8 cellular contexts compared by ENCODE assay signal in genomic region chr6:106097368-106098231, GRCh38. TPM values are rescaled to one million over a fixed set of nuclear protein-coding genes. Genes with fewer than 3 reads are reported as not detected.
DNase-seq lines count a peak whose midpoint lies in the region; ATAC-seq and TF ChIP-seq lines count a peak whose summit lies in the region.

No MANE protein-coding gene starts in this region.

- H3K4me1 ChIP-seq in esophagus muscularis mucosa (peaks cover 2 to 19% (median 11%) of the 10 kb centered on the region in 4 donors), osteoblast (ENCODE audit: insufficient read depth, low read length) (peaks cover 24% of the 10 kb centered on the region)

- H2AFZ ChIP-seq in osteoblast (ENCODE audit: low read length) = peak overlapping the region; percentile 88

- TF ChIP-seq POLR2A in esophagus muscularis mucosa (IDR thresholded peaks at IDR 0.05; ENCODE audit: low read depth) = no peak

- H3K4me3 Mint-ChIP-seq in activated CD4-positive, alpha-beta memory T cell treated with anti-CD3 and anti-CD28 coated beads for 36 hours = peak overlapping the region; percentile 91

- peak overlapping the region; percentile 43 to 55 (median 46) for H3K4me3 ChIP-seq in esophagus muscularis mucosa
- H3K4me3 ChIP-seq in osteoblast (ENCODE audit: insufficient read depth, low read length) = peak overlapping the region; percentile 66

- H3K4me2 ChIP-seq in osteoblast (ENCODE audit: insufficient read depth, low read length) = peak overlapping the region; percentile 79

- no peak for TF ChIP-seq EP300 in esophagus muscularis mucosa (IDR thresholded peaks at IDR 0.05)

- peaks cover 2% of the 10 kb centered on the region for H3K27me3 Mint-ChIP-seq in activated CD4-positive, alpha-beta memory T cell treated with anti-CD3 and anti-CD28 coated beads for 36 hours

- no peak for TF ChIP-seq CTCF in GM10266 (IDR thresholded peaks at IDR 0.05; ENCODE audit: control insufficient read depth, insufficient read depth, low read depth, missing control alignments)
- TF ChIP-seq CTCF in esophagus muscularis mucosa (IDR thresholded peaks at IDR 0.05) = no peak
- no peak for TF ChIP-seq CTCF in osteoblast (IDR thresholded peaks at IDR 0.05; ENCODE audit: extremely low read depth, low read depth, low read length)

- H3K27ac ChIP-seq in esophagus muscularis mucosa (replicated peaks in 1 of 4) (peak overlapping the region; percentile 54 to 74 (median 58)), osteoblast (ENCODE audit: low read depth, low read length) (peak overlapping the region; percentile 80)

- peaks cover 77% of the 10 kb centered on the region for H3K4me1 Mint-ChIP-seq in activated CD4-positive, alpha-beta memory T cell treated with anti-CD3 and anti-CD28 coated beads for 36 hours (ENCODE audit: low read depth)

- H3K36me3 ChIP-seq in esophagus muscularis mucosa = no peaks in the 10 kb centered on the region
- H3K36me3 ChIP-seq in osteoblast (ENCODE audit: insufficient read depth, low read length) = no peaks in the 10 kb centered on the region

- CTCF ChIA-PET in activated CD4-positive, alpha-beta memory T cell treated with anti-CD3 and anti-CD28 coated beads for 36 hours (lab: Charles Lee) = interaction anchor here (0.8 to 4.3 kb wide), 7 partner anchors 10 to 126 kb away, joined by 3 to 38 read pairs (median 3); partner anchors contain the start of gene PRDM1

- intact Hi-C loops in activated CD4-positive, alpha-beta memory T cell treated with anti-CD3 and anti-CD28 coated beads for 36 hours (cut with micrococcal nuclease) = loop anchor here (1.0 to 5.0 kb wide), 20 partner anchors 11 to 615 kb away; partner anchors contain the start of genes ATG5 and PRDM1
- intact Hi-C loops in esophagus muscularis mucosa (cut with DNase I) = no loop called here

- POLR2A ChIA-PET in activated CD4-positive, alpha-beta memory T cell treated with anti-CD3 and anti-CD28 coated beads for 36 hours (lab: Charles Lee) = interaction anchor here (0.6 to 8.7 kb wide), 13 partner anchors 8 to 639 kb away, joined by 3 to 236 read pairs (median 23); partner anchors contain the start of gene PRDM1

- H3K27ac Mint-ChIP-seq in activated CD4-positive, alpha-beta memory T cell treated with anti-CD3 and anti-CD28 coated beads for 36 hours = peak overlapping the region; percentile 96

- WGBS in esophagus muscularis mucosa = 34% methylated on average over 19 of the region's 19 CpGs

- DNase-seq in GM10266 (ENCODE audit: extremely low spot score) (peak; percentile 53), LHCN-M2 (ENCODE audit: low read depth) (peak; percentile 53), esophagus muscularis mucosa (ENCODE audit: extremely low spot score) (peak; percentile 86), osteoblast (ENCODE audit: insufficient read length, low spot score, missing footprints) (no peak), NCI-H2227 (lab: John Stamatoyannopoulos, UW; ENCODE audit: unreplicated experiment) (no peak), iPS-NIHi11 (ENCODE audit: low spot score) (no peak)
- DNase-seq in activated CD4-positive, alpha-beta memory T cell treated with anti-CD3 and anti-CD28 coated beads for 36 hours = peak; percentile 69

- H3K27me3 ChIP-seq in esophagus muscularis mucosa (peaks cover 0 to 37% (median 8%) of the 10 kb centered on the region in 4 donors), osteoblast (ENCODE audit: insufficient read depth, low read length) (no peaks in the 10 kb centered on the region)

- H3K9me3 ChIP-seq in esophagus muscularis mucosa (no peaks in the 10 kb centered on the region), osteoblast (ENCODE audit: low read depth, low read length) (no peaks in the 10 kb centered on the region)

- no peaks in the 10 kb centered on the region for H3K9me3 Mint-ChIP-seq in activated CD4-positive, alpha-beta memory T cell treated with anti-CD3 and anti-CD28 coated beads for 36 hours

- peak; percentile 49 for ATAC-seq in GM21737 (IDR thresholded peaks at IDR 0.05; ENCODE audit: unreplicated experiment)

- H3K36me3 Mint-ChIP-seq in activated CD4-positive, alpha-beta memory T cell treated with anti-CD3 and anti-CD28 coated beads for 36 hours = peaks cover 64% of the 10 kb centered on the region

- H3K79me2 ChIP-seq in osteoblast (ENCODE audit: insufficient read depth, low read length) = no peaks in the 10 kb centered on the region

- no peaks in the 10 kb centered on the region for H4K20me1 ChIP-seq in osteoblast (ENCODE audit: insufficient read depth, low read length)

RNA-seq across cellular contexts. Expression of gene PRDM1, which starts 11.5 kb away (rescaled TPM):
- total RNA-seq in LHCN-M2 (2014; rRNA removed) = 0.98 and 2.4 TPM in 2 replicates
- polyA plus RNA-seq in LHCN-M2 (2012) = 0.44 TPM
- 10 to 100 TPM; 70.9 to 78.9 TPM for total RNA-seq in activated CD4-positive, alpha-beta memory T cell treated with anti-CD3 and anti-CD28 coated beads for 36 hours
- total RNA-seq in esophagus muscularis mucosa = 1 to 10 TPM; 1.8 to 5.1 (median 2.3) TPM
- 1.8 and 2.5 TPM in 2 replicates for total RNA-seq in osteoblast

Comparison
In these comparisons a context has a peak if more than half of its experiments do, and no peak if none do; other contexts are left out.
1. DNase-seq: peak in GM10266 (single experiment), LHCN-M2 (single experiment), activated CD4-positive, alpha-beta memory T cell treated with anti-CD3 and anti-CD28 coated beads for 36 hours (single experiment) and esophagus muscularis mucosa (single experiment); none in osteoblast (single experiment), NCI-H2227 (single experiment) and iPS-NIHi11 (single experiment).
2. RNA of gene PRDM1, which starts 11.5 kb away (total RNA-seq): 70.9 to 78.9 TPM in activated CD4-positive, alpha-beta memory T cell treated with anti-CD3 and anti-CD28 coated beads for 36 hours; 1.8 to 2.5 TPM in osteoblast, 1.8 to 5.1 TPM in esophagus muscularis mucosa and 0.98 to 2.4 TPM in LHCN-M2; every median in the first group is over 10 times any median in the second.